Comparison of ENCODE assay signal across 22 cellular contexts in genomic region chr2:14501061-14501460, GRCh38.
DNase-seq lines count a peak whose midpoint lies in the region; ATAC-seq, FAIRE-seq and TF ChIP-seq lines count a peak whose summit lies in the region.
"Had no signal": no experiment of that assay in that cellular context is flagged by ENCODE, and none has a peak within 500 bp of the region (broad histone marks: within the 10 kb centered on the region; RNA-seq: fewer than 3 reads in every experiment).

No MANE protein-coding gene starts in this region.

- H3K36me3 ChIP-seq in mammary epithelial cell (ENCODE audit: insufficient read depth, low read length) (no peaks in the 10 kb centered on the region), esophagus muscularis mucosa (no peaks in the 10 kb centered on the region), keratinocyte (ENCODE audit: control insufficient read depth in 2 of 2, extremely low read depth in 1 of 2, insufficient read depth in 2 of 2, low read length in 2 of 2) (no peaks in the 10 kb centered on the region)
- H3K36me3 ChIP-seq: BLaER1 treated with 17β-estradiol and CSF1 and Interleukin-3, amounts not matched to agents 10 nM and 100 nM had no signal

- no peak overlapping the region for H3K27ac ChIP-seq in mammary epithelial cell (ENCODE audit: insufficient read depth, low read depth, low read length)
- H3K27ac ChIP-seq in esophagus muscularis mucosa (replicated peaks in 1 of 4) = no peak overlapping the region
- no peak overlapping the region for H3K27ac ChIP-seq in keratinocyte (ENCODE audit: control insufficient read depth, insufficient read depth, low read length)
- H3K27ac ChIP-seq: 22Rv1; A549; BLaER1 treated with 17β-estradiol and CSF1 and Interleukin-3, amounts not matched to agents 10 nM and 100 nM; C4-2B had no signal

- H3K4me1 Mint-ChIP-seq in MCF 10A (ENCODE audit: insufficient read depth, unreplicated experiment) = no peaks in the 10 kb centered on the region
- H3K4me1 Mint-ChIP-seq: B cell had no signal

- CTCF ChIA-PET in mammary epithelial cell (lab: Charles Lee; ENCODE audit: low non-redundant PET) (interaction anchor here (0.7 kb wide), 1 partner anchor 84 kb away, joined by 7 read pairs; no protein-coding TSS in a partner anchor), MCF 10A (lab: Yijun Ruan, JAX) (no interaction called here)

- H3K79me2 ChIP-seq in mammary epithelial cell (ENCODE audit: insufficient read depth, low read length) (no peaks in the 10 kb centered on the region), keratinocyte (ENCODE audit: control insufficient read depth, insufficient read depth, low read length) (no peaks in the 10 kb centered on the region)

- dilution Hi-C loops in mammary epithelial cell (cut with HindIII; ENCODE audit: low sequenced_read_pairs) = no loop called here
- dilution Hi-C loops in keratinocyte (cut with MboI; ENCODE audit: extremely low pct_ligation_motif_present, low sequenced_read_pairs) = no loop called here

- POLR2A ChIA-PET in MCF 10A (lab: Yijun Ruan, JAX) = no interaction called here

- BruUV-seq in mammary epithelial cell (replicated peaks; lab: Mats Ljungman, UMichigan) = no TSS peak
- BruUV-seq in MCF 10A (replicated peaks; lab: Mats Ljungman, UMichigan) = no TSS peak

- H3K27ac Mint-ChIP-seq in MCF 10A (ENCODE audit: low read depth, unreplicated experiment) = no peak overlapping the region
- H3K27ac Mint-ChIP-seq: B cell; CD4-positive, alpha-beta T cell; CD8-positive, alpha-beta T cell had no signal

- no peaks in the 10 kb centered on the region for H3K27me3 ChIP-seq in mammary epithelial cell (ENCODE audit: insufficient read depth, low read length)
- no peaks in the 10 kb centered on the region for H3K27me3 ChIP-seq in esophagus muscularis mucosa
- H3K27me3 ChIP-seq in keratinocyte (ENCODE audit: control insufficient read depth, extremely low read depth, insufficient read depth, low read length) = no peaks in the 10 kb centered on the region
- H3K27me3 ChIP-seq: BLaER1 treated with 17β-estradiol and CSF1 and Interleukin-3, amounts not matched to agents 10 nM and 100 nM had no signal

- WGBS in mammary epithelial cell (ENCODE audit: low coverage, missing lambda C conversion rate) = 80% methylated on average over 5 of the region's 6 CpGs
- WGBS in esophagus muscularis mucosa = 93% methylated on average over 6 of the region's 6 CpGs

- H3K9ac ChIP-seq in mammary epithelial cell (ENCODE audit: insufficient read depth, low read length) (no peak overlapping the region), keratinocyte (ENCODE audit: control insufficient read depth, extremely low read depth, insufficient read depth, low read length) (no peak overlapping the region)
- H3K9ac ChIP-seq: BLaER1 treated with 17β-estradiol and CSF1 and Interleukin-3, amounts not matched to agents 10 nM and 100 nM had no signal

- no peak for TF ChIP-seq CTCF in mammary epithelial cell (conservative IDR thresholded peaks at IDR 0.05 in 1 of 2, IDR thresholded peaks at IDR 0.05 in 1 of 2; ENCODE audit: extremely low read depth in 1 of 2, insufficient read depth in 1 of 2, low read depth in 1 of 2, low read length in 2 of 2)
- TF ChIP-seq CTCF in MCF 10A (IDR thresholded peaks at IDR 0.05; ENCODE audit: unreplicated experiment) = no peak
- TF ChIP-seq CTCF in esophagus muscularis mucosa (IDR thresholded peaks at IDR 0.05) = no peak
- no peak for TF ChIP-seq CTCF in keratinocyte (optimal IDR thresholded peaks at IDR 0.05 in 1 of 3, IDR thresholded peaks at IDR 0.05 in 1 of 3, conservative IDR thresholded peaks at IDR 0.05 in 1 of 3; ENCODE audit: extremely low read depth in 1 of 3, insufficient read depth in 2 of 3, low read length in 3 of 3)

- H3K4me3 Mint-ChIP-seq in MCF 10A (ENCODE audit: unreplicated experiment) = no peak overlapping the region
- H3K4me3 Mint-ChIP-seq: B cell; CD4-positive, alpha-beta T cell; CD8-positive, alpha-beta T cell had no signal

- H2AFZ ChIP-seq in mammary epithelial cell (ENCODE audit: low read depth, low read length) (peak overlapping the region; percentile 33), keratinocyte (ENCODE audit: control insufficient read depth, low read length) (no peak overlapping the region)

- H3K9me3 ChIP-seq in mammary epithelial cell (replicated peaks; ENCODE audit: insufficient read depth, low read length) (no peaks in the 10 kb centered on the region), esophagus muscularis mucosa (no peaks in the 10 kb centered on the region), keratinocyte (ENCODE audit: control insufficient read depth, low read depth, low read length) (no peaks in the 10 kb centered on the region)
- H3K9me3 ChIP-seq: A549; BLaER1 treated with 17β-estradiol and CSF1 and Interleukin-3, amounts not matched to agents 10 nM and 100 nM; Caco-2 had no signal

- intact Hi-C loops in mammary epithelial cell (cut with micrococcal nuclease) (no loop called here), MCF 10A (cut with micrococcal nuclease) (no loop called here), esophagus muscularis mucosa (cut with DNase I) (no loop called here)

- H3K4me2 ChIP-seq in mammary epithelial cell (ENCODE audit: insufficient read depth, low read depth, low read length) (no peak overlapping the region), keratinocyte (ENCODE audit: control insufficient read depth, extremely low read depth, insufficient read depth, low read depth, low read length) (no peak overlapping the region)
- H3K4me2 ChIP-seq: A549; BLaER1 treated with 17β-estradiol and CSF1 and Interleukin-3, amounts not matched to agents 10 nM and 100 nM had no signal

- DNase-seq in mammary epithelial cell (no peak), MCF 10A (ENCODE audit: unreplicated experiment) (no peak), esophagus muscularis mucosa (ENCODE audit: extremely low spot score) (peak; percentile 47), keratinocyte (ENCODE audit: low read depth, low spot score) (no peak), KG1 (lab: John Stamatoyannopoulos, UW) (no peak), hepatic stellate cell (ENCODE audit: low spot score) (no peak)
- DNase-seq: AML-193; Caco-2; Calu3; CD4-positive, alpha-beta T cell; CD8-positive, alpha-beta T cell; DMS79 treated with DMSO at 0.1 percent for 48 hours; GF-D8 had no signal

- in situ Hi-C loops in mammary epithelial cell (cut with MboI; ENCODE audit: low sequenced_read_pairs in 2 of 2) = no loop called here

- no peak for ATAC-seq in GM18520 (IDR thresholded peaks at IDR 0.05; ENCODE audit: unreplicated experiment)
- ATAC-seq: A549; CD8-positive, alpha-beta T cell had no signal

- FAIRE-seq in keratinocyte (lab: Jason Lieb, UNC) = peak; percentile 41
- FAIRE-seq: A549, D721Med, GM12891, GM19239 had no signal

- no peaks in the 10 kb centered on the region for H3K36me3 Mint-ChIP-seq in MCF 10A (ENCODE audit: insufficient read depth, unreplicated experiment)
- H3K36me3 Mint-ChIP-seq: CD8-positive, alpha-beta T cell had no signal

- H3K4me1 ChIP-seq in mammary epithelial cell (ENCODE audit: insufficient read depth, low read length) = no peaks in the 10 kb centered on the region
- no peaks in the 10 kb centered on the region for H3K4me1 ChIP-seq in esophagus muscularis mucosa
- H3K4me1 ChIP-seq in keratinocyte (ENCODE audit: control insufficient read depth, extremely low read depth, insufficient read depth, low read length) = peaks cover 3% of the 10 kb centered on the region
- H3K4me1 ChIP-seq: A549; BLaER1 treated with 17β-estradiol and CSF1 and Interleukin-3, amounts not matched to agents 10 nM and 100 nM; Caco-2 had no signal

- H3K9me3 Mint-ChIP-seq in MCF 10A (ENCODE audit: unreplicated experiment) = peaks cover 4% of the 10 kb centered on the region
- H3K9me3 Mint-ChIP-seq: CD4-positive, alpha-beta T cell had no signal

- H3K9me1 ChIP-seq in keratinocyte (ENCODE audit: control insufficient read depth, extremely low read depth, insufficient read depth, low read length) = no peaks in the 10 kb centered on the region

- H3K4me3 ChIP-seq in mammary epithelial cell (replicated peaks in 1 of 3; ENCODE audit: insufficient read depth in 1 of 3, low read depth in 2 of 3, low read length in 3 of 3) (no peak overlapping the region), esophagus muscularis mucosa (no peak overlapping the region), keratinocyte (ENCODE audit: control insufficient read depth in 2 of 3, extremely low read depth in 1 of 3, insufficient read depth in 2 of 3, low read depth in 1 of 3, low read length in 3 of 3) (no peak overlapping the region)
- H3K4me3 ChIP-seq: A549; BLaER1 treated with 17β-estradiol and CSF1 and Interleukin-3, amounts not matched to agents 10 nM and 100 nM had no signal

- H3K27me3 Mint-ChIP-seq in MCF 10A (ENCODE audit: insufficient read depth, unreplicated experiment) = no peaks in the 10 kb centered on the region
- H3K27me3 Mint-ChIP-seq: B cell; CD4-positive, alpha-beta T cell had no signal

- H4K20me1 ChIP-seq in mammary epithelial cell (ENCODE audit: insufficient read depth, low read length) (no peaks in the 10 kb centered on the region), keratinocyte (ENCODE audit: control insufficient read depth, extremely low read depth, insufficient read depth, low read length) (no peaks in the 10 kb centered on the region)
- H4K20me1 ChIP-seq: BLaER1 treated with 17β-estradiol and CSF1 and Interleukin-3, amounts not matched to agents 10 nM and 100 nM had no signal

- TF ChIP-seq POLR2A in esophagus muscularis mucosa (IDR thresholded peaks at IDR 0.05; ENCODE audit: low read depth) = no peak

- no peak for TF ChIP-seq EP300 in esophagus muscularis mucosa (IDR thresholded peaks at IDR 0.05)
